Comparison of ENCODE assay signal across 13 cellular contexts in genomic region chr4:82469776-82470345, GRCh38. TPM values are rescaled to one million over a fixed set of nuclear protein-coding genes. Genes with fewer than 3 reads are reported as not detected.
A peak's percentile ranks its signal among the peaks of the same experiment; 100 is the strongest.
DNase-seq lines count a peak whose midpoint lies in the region; ATAC-seq and TF ChIP-seq lines count a peak whose summit lies in the region.
"Had no signal": no experiment of that assay in that cellular context is flagged by ENCODE, and none has a peak within 500 bp of the region (broad histone marks: within the 10 kb centered on the region; RNA-seq: fewer than 3 reads in every experiment).

No MANE protein-coding gene starts in this region.

- no peaks in the 10 kb centered on the region for H3K36me3 ChIP-seq in left ventricle myocardium inferior
- H3K36me3 ChIP-seq: vagina had no signal

- no peak for TF ChIP-seq CTCF in left ventricle myocardium inferior (IDR thresholded peaks at IDR 0.05; ENCODE audit: borderline replicate concordance)
- TF ChIP-seq CTCF in type B pancreatic cell (conservative IDR thresholded peaks at IDR 0.05): no peak
- no peak for TF ChIP-seq CTCF in nephron progenitor cell (IDR thresholded peaks at IDR 0.05)

- H3K9me3 ChIP-seq in left ventricle myocardium inferior (replicated peaks): no peaks in the 10 kb centered on the region
- H3K9me3 ChIP-seq: vagina had no signal

- DNase-seq in Right ventricle myocardium inferior (ENCODE audit: missing footprints): no peak
- DNase-seq in left ventricle myocardium inferior: no peak
- peak; percentile 35 for DNase-seq in amniotic stem cell (lab: John Stamatoyannopoulos, UW)
- DNase-seq in iris pigment epithelial cell (ENCODE audit: low read depth): peak; percentile 75
- DNase-seq in type B pancreatic cell (ENCODE audit: extremely low spot score, unreplicated experiment): peak; percentile 34
- no peak for DNase-seq in nephron progenitor cell
- DNase-seq in NCI-H2171 treated with DMSO at 0.1 percent for 48 hours (lab: John Stamatoyannopoulos, UW): no peak
- DNase-seq: activated T-cell treated with anti-CD3 and anti-CD28 coated beads for 4 hours; effector CD4-positive, alpha-beta T cell; stimulated activated CD4-positive, alpha-beta T cell treated with anti-CD3 and anti-CD28 coated beads, Interleukin-4, amount 100 ng/mL, for 4 hours had no signal

- no peak overlapping the region for H3K4me3 Mint-ChIP-seq in type B pancreatic cell
- no peak overlapping the region for H3K4me3 Mint-ChIP-seq in nephron progenitor cell

- H3K4me3 ChIP-seq in left ventricle myocardium inferior: no peak overlapping the region
- H3K4me3 ChIP-seq: vagina had no signal

- ATAC-seq in Right ventricle myocardium inferior (peak; percentile 89), HG03196 (IDR thresholded peaks at IDR 0.05; ENCODE audit: unreplicated experiment) (no peak)

- H3K27me3 ChIP-seq in left ventricle myocardium inferior (ENCODE audit: low read depth): no peaks in the 10 kb centered on the region
- H3K27me3 ChIP-seq: vagina had no signal

- no peaks in the 10 kb centered on the region for H3K27me3 Mint-ChIP-seq in type B pancreatic cell
- H3K27me3 Mint-ChIP-seq in nephron progenitor cell (ENCODE audit: low read depth, poor library complexity): peaks cover 7% of the 10 kb centered on the region

- H3K36me3 Mint-ChIP-seq in type B pancreatic cell (peaks cover 13% of the 10 kb centered on the region), nephron progenitor cell (ENCODE audit: low read depth) (peaks cover 23% of the 10 kb centered on the region)

- H3K9me3 Mint-ChIP-seq in type B pancreatic cell (no peaks in the 10 kb centered on the region), nephron progenitor cell (peaks cover 8% of the 10 kb centered on the region)

- no peaks in the 10 kb centered on the region for H3K4me1 Mint-ChIP-seq in type B pancreatic cell (ENCODE audit: unreplicated experiment)
- peaks cover 12% of the 10 kb centered on the region for H3K4me1 Mint-ChIP-seq in nephron progenitor cell

- no peak overlapping the region for H3K27ac ChIP-seq in left ventricle myocardium inferior (replicated peaks)
- H3K27ac ChIP-seq: C4-2B, vagina had no signal

- intact Hi-C loops in Right ventricle myocardium inferior (cut with DNase I) (loop anchor here (10.0 kb wide), 1 partner anchor 425 kb away; the partner anchor contains the start of gene SEC31A), left ventricle myocardium inferior (cut with micrococcal nuclease) (no loop called here)

- H3K27ac Mint-ChIP-seq in type B pancreatic cell: no peak overlapping the region
- no peak overlapping the region for H3K27ac Mint-ChIP-seq in nephron progenitor cell

- H3K4me1 ChIP-seq in left ventricle myocardium inferior: peaks cover 8% of the 10 kb centered on the region
- H3K4me1 ChIP-seq: vagina had no signal

RNA-seq across cellular contexts. Expression of gene ENOPH1, which starts 39.5 kb away (rescaled TPM):
- total RNA-seq in Right ventricle myocardium inferior (14.6 TPM), left ventricle myocardium inferior (16.2 TPM), type B pancreatic cell (ENCODE audit: low replicate concordance) (33.1 and 35.6 TPM in 2 replicates)

RNA-seq across cellular contexts. Expression of gene HNRNPDL, which starts 39.6 kb away (rescaled TPM):
- total RNA-seq in Right ventricle myocardium inferior (103 TPM), left ventricle myocardium inferior (93.5 TPM), type B pancreatic cell (ENCODE audit: low replicate concordance) (267 and 448 TPM in 2 replicates)

Comparison
In these comparisons a context has a peak if more than half of its experiments do, and no peak if none do; other contexts are left out.
1. DNase-seq: peak in amniotic stem cell (single experiment), iris pigment epithelial cell (single experiment) and type B pancreatic cell (single experiment); none in Right ventricle myocardium inferior (single experiment), left ventricle myocardium inferior (single experiment), nephron progenitor cell (single experiment) and NCI-H2171 treated with DMSO at 0.1 percent for 48 hours (single experiment).